8 cellular contexts compared by ENCODE assay signal in genomic region chrX:24838624-24839023, GRCh38.
A peak's percentile ranks its signal among the peaks of the same experiment; 100 is the strongest.
DNase-seq lines count a peak whose midpoint lies in the region; ATAC-seq, FAIRE-seq and TF ChIP-seq lines count a peak whose summit lies in the region.

No MANE protein-coding gene starts in this region.

- no peaks in the 10 kb centered on the region for H3K9me3 Mint-ChIP-seq in activated CD8-positive, alpha-beta T cell treated with anti-CD3 and anti-CD28 coated beads for 36 hours

- H4K20me1 ChIP-seq in keratinocyte (ENCODE audit: control insufficient read depth, extremely low read depth, insufficient read depth, low read length), result no peaks in the 10 kb centered on the region

- POLR2A ChIA-PET in activated CD8-positive, alpha-beta T cell treated with anti-CD3 and anti-CD28 coated beads for 36 hours (lab: Charles Lee), result interaction anchor here (1.2 kb wide), 1 partner anchor 99 kb away, joined by 3 read pairs; no protein-coding TSS in a partner anchor

- no peaks in the 10 kb centered on the region for H3K27me3 Mint-ChIP-seq in activated CD8-positive, alpha-beta T cell treated with anti-CD3 and anti-CD28 coated beads for 36 hours

- no peaks in the 10 kb centered on the region for H3K27me3 ChIP-seq in keratinocyte (ENCODE audit: control insufficient read depth, extremely low read depth, insufficient read depth, low read length)

- no peaks in the 10 kb centered on the region for H3K4me1 Mint-ChIP-seq in activated CD8-positive, alpha-beta T cell treated with anti-CD3 and anti-CD28 coated beads for 36 hours (ENCODE audit: low read depth)

- dilution Hi-C loops in keratinocyte (cut with MboI; ENCODE audit: extremely low pct_ligation_motif_present, low sequenced_read_pairs), result no loop called here

- DNase-seq in NCI-H146 (lab: John Stamatoyannopoulos, UW) (peak; percentile 30), NCI-H146 treated with DMSO at 0.1 percent for 48 hours (lab: John Stamatoyannopoulos, UW; ENCODE audit: unreplicated experiment) (no peak), HTR-8/SVneo (ENCODE audit: insufficient read length, low spot score) (peak; percentile 14), keratinocyte (ENCODE audit: low read depth, low spot score) (no peak), SHP77 treated with DMSO at 0.1 percent for 48 hours (lab: John Stamatoyannopoulos, UW) (no peak)
- DNase-seq in activated CD8-positive, alpha-beta T cell treated with anti-CD3 and anti-CD28 coated beads for 36 hours, result peak; percentile 12
- no peak for DNase-seq in stimulated activated CD8-positive, alpha-beta memory T cell treated with anti-CD3 and anti-CD28 coated beads, Interleukin-4, amount 100 ng/mL, for 48 hours

- no peak overlapping the region for H2AFZ ChIP-seq in keratinocyte (ENCODE audit: control insufficient read depth, low read length)

- H3K4me3 ChIP-seq in keratinocyte (ENCODE audit: control insufficient read depth in 2 of 3, extremely low read depth in 1 of 3, insufficient read depth in 2 of 3, low read depth in 1 of 3, low read length in 3 of 3), result no peak overlapping the region

- intact Hi-C loops in activated CD8-positive, alpha-beta T cell treated with anti-CD3 and anti-CD28 coated beads for 36 hours (cut with micrococcal nuclease), result no loop called here

- ATAC-seq in activated CD8-positive, alpha-beta T cell treated with anti-CD3 and anti-CD28 coated beads for 36 hours, result no peak
- no peak for ATAC-seq in GM18870 (IDR thresholded peaks at IDR 0.05; ENCODE audit: unreplicated experiment)

- TF ChIP-seq CTCF in activated CD8-positive, alpha-beta T cell treated with anti-CD3 and anti-CD28 coated beads for 36 hours (IDR thresholded peaks at IDR 0.05), result peak; percentile 48
- TF ChIP-seq CTCF in keratinocyte (optimal IDR thresholded peaks at IDR 0.05 in 1 of 3, IDR thresholded peaks at IDR 0.05 in 1 of 3, conservative IDR thresholded peaks at IDR 0.05 in 1 of 3; ENCODE audit: extremely low read depth in 1 of 3, insufficient read depth in 2 of 3, low read length in 3 of 3), result peak in 2 of 3 experiments; percentile 24 to 29

- H3K4me2 ChIP-seq in keratinocyte (ENCODE audit: control insufficient read depth, extremely low read depth, insufficient read depth, low read depth, low read length), result no peak overlapping the region

- H3K79me2 ChIP-seq in keratinocyte (ENCODE audit: control insufficient read depth, insufficient read depth, low read length), result no peaks in the 10 kb centered on the region

- H3K9me3 ChIP-seq in keratinocyte (ENCODE audit: control insufficient read depth, low read depth, low read length), result no peaks in the 10 kb centered on the region

- H3K9ac ChIP-seq in keratinocyte (ENCODE audit: control insufficient read depth, extremely low read depth, insufficient read depth, low read length), result no peak overlapping the region

- no peak overlapping the region for H3K27ac ChIP-seq in keratinocyte (ENCODE audit: control insufficient read depth, insufficient read depth, low read length)

- no peaks in the 10 kb centered on the region for H3K9me1 ChIP-seq in keratinocyte (ENCODE audit: control insufficient read depth, extremely low read depth, insufficient read depth, low read length)

- FAIRE-seq in HTR-8/SVneo (lab: Jason Lieb, UNC) (no peak), keratinocyte (lab: Jason Lieb, UNC) (no peak)

- peaks cover 3% of the 10 kb centered on the region for H3K4me1 ChIP-seq in keratinocyte (ENCODE audit: control insufficient read depth, extremely low read depth, insufficient read depth, low read length)

- H3K36me3 ChIP-seq in keratinocyte (ENCODE audit: control insufficient read depth in 2 of 2, extremely low read depth in 1 of 2, insufficient read depth in 2 of 2, low read length in 2 of 2), result no peaks in the 10 kb centered on the region

- CTCF ChIA-PET in activated CD8-positive, alpha-beta T cell treated with anti-CD3 and anti-CD28 coated beads for 36 hours (lab: Charles Lee), result interaction anchor here (0.6 to 4.3 kb wide), 20 partner anchors 10 to 306 kb away, joined by 3 to 37 read pairs (median 4); no protein-coding TSS in a partner anchor

- peaks cover 10% of the 10 kb centered on the region for H3K36me3 Mint-ChIP-seq in activated CD8-positive, alpha-beta T cell treated with anti-CD3 and anti-CD28 coated beads for 36 hours (ENCODE audit: low read depth)

- H3K27ac Mint-ChIP-seq in activated CD8-positive, alpha-beta T cell treated with anti-CD3 and anti-CD28 coated beads for 36 hours, result no peak overlapping the region

- H3K4me3 Mint-ChIP-seq in activated CD8-positive, alpha-beta T cell treated with anti-CD3 and anti-CD28 coated beads for 36 hours, result no peak overlapping the region

Comparison
In these comparisons a context has a peak if more than half of its experiments do, and no peak if none do; other contexts are left out.
1. DNase-seq: peak in NCI-H146 (single experiment), HTR-8/SVneo (single experiment) and activated CD8-positive, alpha-beta T cell treated with anti-CD3 and anti-CD28 coated beads for 36 hours (single experiment); none in NCI-H146 treated with DMSO at 0.1 percent for 48 hours (single experiment), keratinocyte (single experiment), SHP77 treated with DMSO at 0.1 percent for 48 hours (single experiment) and stimulated activated CD8-positive, alpha-beta memory T cell treated with anti-CD3 and anti-CD28 coated beads, Interleukin-4, amount 100 ng/mL, for 48 hours (single experiment).